In genomic region chr18:2686349-2686968, GRCh38 we compare ENCODE assay signal across 14 cellular contexts. TPM values are rescaled to one million over a fixed set of nuclear protein-coding genes. Genes with fewer than 3 reads are reported as not detected.
A peak's percentile ranks its signal among the peaks of the same experiment; 100 is the strongest.
DNase-seq lines count a peak whose midpoint lies in the region; ATAC-seq and TF ChIP-seq lines count a peak whose summit lies in the region.
"Had no signal": no experiment of that assay in that cellular context is flagged by ENCODE, and none has a peak within 500 bp of the region (broad histone marks: within the 10 kb centered on the region; RNA-seq: fewer than 3 reads in every experiment).

No MANE protein-coding gene starts in this region.

- H3K27me3 Mint-ChIP-seq in activated CD4-positive, alpha-beta T cell treated with anti-CD3 and anti-CD28 coated beads for 36 hours = no peaks in the 10 kb centered on the region
- H3K27me3 Mint-ChIP-seq in activated naive CD8-positive, alpha-beta T cell treated with anti-CD3 and anti-CD28 coated beads for 36 hours = no peaks in the 10 kb centered on the region
- H3K27me3 Mint-ChIP-seq in natural killer cell treated with Interleukin-12 subunit alpha and Interleukin-12 subunit beta and Interleukin-15 and Interleukin-18, amount 100 ng/mL, for 72 hours = no peaks in the 10 kb centered on the region

- TF ChIP-seq CTCF in NB4 (IDR thresholded peaks at IDR 0.05; ENCODE audit: low read depth, low read length) = no peak

- CTCF ChIA-PET in activated CD4-positive, alpha-beta T cell treated with anti-CD3 and anti-CD28 coated beads for 36 hours (lab: Charles Lee) = interaction anchor here (1.0 kb wide), 1 partner anchor 9 kb away, joined by 3 read pairs; no protein-coding TSS in a partner anchor

- DNase-seq in activated CD4-positive, alpha-beta T cell treated with anti-CD3 and anti-CD28 coated beads for 36 hours = no peak
- DNase-seq in activated CD4-positive, alpha-beta T cell treated with anti-CD3 and anti-CD28 coated beads for 1 hour = no peak
- DNase-seq in NB4 (ENCODE audit: low read depth) = peak; percentile 13
- DNase-seq in activated naive CD8-positive, alpha-beta T cell treated with anti-CD3 and anti-CD28 coated beads for 36 hours = no peak
- no peak for DNase-seq in natural killer cell treated with Interleukin-12 subunit alpha and Interleukin-12 subunit beta and Interleukin-15 and Interleukin-18, amount 100 ng/mL, for 72 hours (ENCODE audit: low spot score)
- no peak for DNase-seq in UCSD-AML1 (lab: John Stamatoyannopoulos, UW; ENCODE audit: unreplicated experiment)
- DNase-seq in NCI-H2107 (lab: John Stamatoyannopoulos, UW) = no peak
- no peak for DNase-seq in activated CD4-positive, CD25-positive, alpha-beta regulatory T cell (lab: John Stamatoyannopoulos, UW)
- DNase-seq: activated CD8-positive, alpha-beta memory T cell treated with anti-CD3 and anti-CD28 coated beads for 24 hours; glutamatergic neuron; left ventricle myocardium inferior; NCI-H146; SW 1271 had no signal

- peaks cover 78% of the 10 kb centered on the region for H3K36me3 Mint-ChIP-seq in activated CD4-positive, alpha-beta T cell treated with anti-CD3 and anti-CD28 coated beads for 36 hours (ENCODE audit: low read depth)
- H3K36me3 Mint-ChIP-seq in activated naive CD8-positive, alpha-beta T cell treated with anti-CD3 and anti-CD28 coated beads for 36 hours = peaks cover 68% of the 10 kb centered on the region
- peaks cover 32% of the 10 kb centered on the region for H3K36me3 Mint-ChIP-seq in natural killer cell treated with Interleukin-12 subunit alpha and Interleukin-12 subunit beta and Interleukin-15 and Interleukin-18, amount 100 ng/mL, for 72 hours

- H3K4me3 Mint-ChIP-seq in activated CD4-positive, alpha-beta T cell treated with anti-CD3 and anti-CD28 coated beads for 36 hours = no peak overlapping the region
- H3K4me3 Mint-ChIP-seq in activated naive CD8-positive, alpha-beta T cell treated with anti-CD3 and anti-CD28 coated beads for 36 hours = peak overlapping the region; percentile 35
- H3K4me3 Mint-ChIP-seq in natural killer cell treated with Interleukin-12 subunit alpha and Interleukin-12 subunit beta and Interleukin-15 and Interleukin-18, amount 100 ng/mL, for 72 hours = peak overlapping the region; percentile 10

- peaks cover 8% of the 10 kb centered on the region for H3K9me3 Mint-ChIP-seq in activated CD4-positive, alpha-beta T cell treated with anti-CD3 and anti-CD28 coated beads for 36 hours (ENCODE audit: low read depth)
- H3K9me3 Mint-ChIP-seq in activated naive CD8-positive, alpha-beta T cell treated with anti-CD3 and anti-CD28 coated beads for 36 hours = peaks cover 18% of the 10 kb centered on the region
- H3K9me3 Mint-ChIP-seq in natural killer cell treated with Interleukin-12 subunit alpha and Interleukin-12 subunit beta and Interleukin-15 and Interleukin-18, amount 100 ng/mL, for 72 hours = peaks cover 7% of the 10 kb centered on the region

- no peak for ATAC-seq in activated CD4-positive, alpha-beta T cell treated with anti-CD3 and anti-CD28 coated beads for 36 hours
- ATAC-seq in natural killer cell treated with Interleukin-12 subunit alpha and Interleukin-12 subunit beta and Interleukin-15 and Interleukin-18, amount 100 ng/mL, for 72 hours = no peak

- H3K4me3 ChIP-seq in NB4 (ENCODE audit: low read depth, low read length) = no peak overlapping the region
- H3K4me3 ChIP-seq: ascending aorta, left ventricle myocardium inferior had no signal

- no peak for TF ChIP-seq POLR2A in NB4 (IDR thresholded peaks at IDR 0.05; ENCODE audit: extremely low read depth, insufficient read length)

- peaks cover 70% of the 10 kb centered on the region for H3K4me1 Mint-ChIP-seq in activated CD4-positive, alpha-beta T cell treated with anti-CD3 and anti-CD28 coated beads for 36 hours
- H3K4me1 Mint-ChIP-seq in activated naive CD8-positive, alpha-beta T cell treated with anti-CD3 and anti-CD28 coated beads for 36 hours = peaks cover 60% of the 10 kb centered on the region
- H3K4me1 Mint-ChIP-seq in natural killer cell treated with Interleukin-12 subunit alpha and Interleukin-12 subunit beta and Interleukin-15 and Interleukin-18, amount 100 ng/mL, for 72 hours (ENCODE audit: low read depth in 2 of 2) = peaks cover 40 to 56% of the 10 kb centered on the region in 2 donors

- POLR2A ChIA-PET in activated CD4-positive, alpha-beta T cell treated with anti-CD3 and anti-CD28 coated beads for 36 hours (lab: Charles Lee) = no interaction called here

- peak overlapping the region; percentile 81 for H3K27ac Mint-ChIP-seq in activated CD4-positive, alpha-beta T cell treated with anti-CD3 and anti-CD28 coated beads for 36 hours
- H3K27ac Mint-ChIP-seq in activated naive CD8-positive, alpha-beta T cell treated with anti-CD3 and anti-CD28 coated beads for 36 hours = peak overlapping the region; percentile 95
- peak overlapping the region; percentile 72 to 84 for H3K27ac Mint-ChIP-seq in natural killer cell treated with Interleukin-12 subunit alpha and Interleukin-12 subunit beta and Interleukin-15 and Interleukin-18, amount 100 ng/mL, for 72 hours

- intact Hi-C loops in activated CD4-positive, alpha-beta T cell treated with anti-CD3 and anti-CD28 coated beads for 36 hours (cut with DNase I, micrococcal nuclease) = no loop called here

RNA-seq across cellular contexts. Expression of gene SMCHD1, which starts 30.9 kb away (rescaled TPM):
- 100 to 1,000 TPM in 1 of 2 experiments, 10 to 100 TPM in 1; 89.5 to 121 TPM for total RNA-seq in activated CD4-positive, alpha-beta T cell treated with anti-CD3 and anti-CD28 coated beads for 36 hours
- total RNA-seq in activated naive CD8-positive, alpha-beta T cell treated with anti-CD3 and anti-CD28 coated beads for 36 hours = 10 to 100 TPM; 85.1 to 97.2 TPM
- total RNA-seq in natural killer cell treated with Interleukin-12 subunit alpha and Interleukin-12 subunit beta and Interleukin-15 and Interleukin-18, amount 100 ng/mL, for 72 hours = 100 to 1,000 TPM in 1 of 2 donors, 10 to 100 TPM in 1; 88.0 to 141 TPM
